Comparison of ENCODE assay signal across 13 cellular contexts in genomic region chr5:115494570-115495289, GRCh38. TPM values are rescaled to one million over a fixed set of nuclear protein-coding genes. Genes with fewer than 3 reads are reported as not detected.
DNase-seq lines count a peak whose midpoint lies in the region; ATAC-seq and TF ChIP-seq lines count a peak whose summit lies in the region.
"Had no signal": no experiment of that assay in that cellular context is flagged by ENCODE, and none has a peak within 500 bp of the region (broad histone marks: within the 10 kb centered on the region; RNA-seq: fewer than 3 reads in every experiment).

No MANE protein-coding gene starts in this region.

- no peak overlapping the region for H3K4me3 ChIP-seq in fibroblast of mammary gland (ENCODE audit: control insufficient read depth, low read depth, low read length)
- H3K4me3 ChIP-seq: BLaER1 had no signal

- intact Hi-C loops in left colon (cut with DNase I, micrococcal nuclease): no loop called here

- TF ChIP-seq CTCF in fibroblast of mammary gland (conservative IDR thresholded peaks at IDR 0.05; ENCODE audit: control insufficient read depth, insufficient read depth, low read depth, low read length): no peak

- ATAC-seq in GM19452 (IDR thresholded peaks at IDR 0.05; ENCODE audit: unreplicated experiment) (peak; percentile 44), HG03442 (IDR thresholded peaks at IDR 0.05; ENCODE audit: unreplicated experiment) (peak; percentile 65), left colon (no peak), HG03354 (IDR thresholded peaks at IDR 0.05; ENCODE audit: poor library complexity, severe bottlenecking, unreplicated experiment) (no peak)
- ATAC-seq: activated naive CD4-positive, alpha-beta T cell treated with anti-CD3 and anti-CD28 coated beads, Interleukin-2, amount 50 U/mL, for 72 hours; sciatic nerve had no signal

- DNase-seq in Daoy (ENCODE audit: low read depth): peak; percentile 70
- peak; percentile 56 for DNase-seq in fibroblast of mammary gland (ENCODE audit: low read depth)
- DNase-seq in left colon: no peak
- DNase-seq in T-helper 2 cell: no peak
- no peak for DNase-seq in NCI-H187 treated with DMSO at 0.1 percent for 48 hours (lab: John Stamatoyannopoulos, UW)
- DNase-seq: effector CD4-positive, alpha-beta T cell; NCI-H187 had no signal

RNA-seq across cellular contexts. Expression of gene FEM1C, which starts 49.8 kb away (rescaled TPM):
- total RNA-seq in Daoy (2014; rRNA removed; shearing (Covaris generic)): 6.8 TPM in 2 replicates
- total RNA-seq in left colon: 10 to 100 TPM; 36.4 to 42.5 TPM

Comparison
In these comparisons a context has a peak if more than half of its experiments do, and no peak if none do; other contexts are left out.
1. DNase-seq: peak in Daoy (single experiment) and fibroblast of mammary gland (single experiment); none in left colon (0 of 2), T-helper 2 cell (0 of 5) and NCI-H187 treated with DMSO at 0.1 percent for 48 hours (single experiment).
2. ATAC-seq: peak in GM19452 (single experiment) and HG03442 (single experiment); none in left colon (single experiment) and HG03354 (single experiment).